Comparison of ENCODE assay signal across 16 cellular contexts in genomic region chr7:39659356-39660013, GRCh38.
"Had no signal": no experiment of that assay in that cellular context is flagged by ENCODE, and none has a peak within 500 bp of the region (broad histone marks: within the 10 kb centered on the region; RNA-seq: fewer than 3 reads in every experiment).

No MANE protein-coding gene starts in this region.

- H3K4me1 ChIP-seq: psoas muscle, testis, upper lobe of right lung had no signal

- ATAC-seq: left lobe of liver, natural killer cell, psoas muscle, upper lobe of right lung had no signal

- H3K36me3 ChIP-seq: upper lobe of right lung had no signal

- DNase-seq: activated CD4-positive, alpha-beta memory T cell treated with anti-CD3 and anti-CD28 coated beads for 36 hours; activated CD4-positive, alpha-beta T cell treated with anti-CD3 and anti-CD28 coated beads for 1 hour; activated gamma-delta T cell; activated T-cell treated with anti-CD3 and anti-CD28 coated beads, Interleukin-2, amount 50 U/mL, for 48 hours; cerebellar nuclear complex; endodermal cell; erythroblast; head of caudate nucleus; mammary epithelial cell; natural killer cell; occipital lobe; psoas muscle; stimulated activated CD4-positive, alpha-beta T cell treated with anti-CD3 and anti-CD28 coated beads, Interleukin-4, amount 100 ng/mL, for 24 hours; testis; upper lobe of right lung had no signal

- H3K27me3 ChIP-seq: testis, upper lobe of right lung had no signal

- H3K9me3 ChIP-seq: testis, upper lobe of right lung had no signal

- H3K4me3 ChIP-seq: psoas muscle, testis, upper lobe of right lung had no signal

- H3K27ac ChIP-seq: psoas muscle, testis, upper lobe of right lung had no signal
